ENCODE assay signal across 2 cellular contexts in the genomic region with DNA sequence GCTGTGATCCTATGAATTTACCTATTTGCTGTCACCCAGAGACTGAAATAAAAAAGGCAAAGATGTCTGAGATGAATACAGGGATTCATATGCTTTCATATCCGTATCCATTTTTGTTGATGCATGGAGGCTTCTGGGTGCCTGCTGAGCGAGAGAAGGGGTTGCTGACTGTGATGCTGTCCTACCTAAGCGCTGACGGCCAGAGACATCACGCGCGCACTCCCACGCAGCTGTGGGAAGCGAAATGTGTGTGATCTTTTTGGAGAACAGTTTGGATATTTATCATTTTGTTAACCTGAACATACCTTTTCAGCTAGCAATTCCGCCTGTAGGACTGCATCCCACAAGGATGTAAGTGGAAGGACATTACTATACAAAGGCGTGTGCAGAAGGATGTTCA.
TF ChIP-seq lines count a peak whose summit lies in the region.

No MANE protein-coding gene starts in this region.

TF ChIP-seq in A549, 52 proteins besides CTCF, POLR2A, EP300 and RAD21:
- TF ChIP-seq MYC (IDR thresholded peaks at IDR 0.05; ENCODE audit: borderline replicate concordance, low read length), result no peak
- no peak for TF ChIP-seq BHLHE40 (IDR thresholded peaks at IDR 0.05; ENCODE audit: low read depth, low read length)
- TF ChIP-seq ZFP36 (IDR thresholded peaks at IDR 0.05; ENCODE audit: borderline replicate concordance, partially characterized antibody), result no peak
- no peak for TF ChIP-seq JUNB (IDR thresholded peaks at IDR 0.05)
- TF ChIP-seq, protein P1, sequence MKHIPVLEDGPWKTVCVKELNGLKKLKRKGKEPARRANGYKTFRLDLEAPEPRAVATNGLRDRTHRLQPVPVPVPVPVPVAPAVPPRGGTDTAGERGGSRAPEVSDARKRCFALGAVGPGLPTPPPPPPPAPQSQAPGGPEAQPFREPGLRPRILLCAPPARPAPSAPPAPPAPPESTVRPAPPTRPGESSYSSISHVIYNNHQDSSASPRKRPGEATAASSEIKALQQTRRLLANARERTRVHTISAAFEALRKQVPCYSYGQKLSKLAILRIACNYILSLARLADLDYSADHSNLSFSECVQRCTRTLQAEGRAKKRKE (CRISPR knock-in tag; IDR thresholded peaks at IDR 0.05; ENCODE audit: low read depth), result no peak
- no peak for TF ChIP-seq ZNF302 (CRISPR knock-in tag; IDR thresholded peaks at IDR 0.05)
- no peak for TF ChIP-seq CHD4 (IDR thresholded peaks at IDR 0.05; ENCODE audit: borderline replicate concordance)
- no peak for TF ChIP-seq POLR2AphosphoS2 (conservative IDR thresholded peaks at IDR 0.05; ENCODE audit: low read length)
- no peak for TF ChIP-seq CBX2 (IDR thresholded peaks at IDR 0.05; ENCODE audit: borderline replicate concordance, low read depth)
- no peak for TF ChIP-seq HOXB5 (CRISPR knock-in tag; IDR thresholded peaks at IDR 0.05)
- no peak for TF ChIP-seq PHF8 (IDR thresholded peaks at IDR 0.05; ENCODE audit: borderline replicate concordance, low read depth)
- no peak for TF ChIP-seq FOSB (CRISPR knock-in tag; IDR thresholded peaks at IDR 0.05)
- no peak for TF ChIP-seq FOSL2 (IDR thresholded peaks at IDR 0.05)
- no peak for TF ChIP-seq FOSL2 (CRISPR knock-in tag; IDR thresholded peaks at IDR 0.05)
- no peak for TF ChIP-seq HOXA7 (CRISPR knock-in tag; IDR thresholded peaks at IDR 0.05)
- TF ChIP-seq CBX8 (IDR thresholded peaks at IDR 0.05), result no peak
- no peak for TF ChIP-seq MAZ (IDR thresholded peaks at IDR 0.05; ENCODE audit: borderline replicate concordance, low read depth, low read length)

TF ChIP-seq in IMR-90, 13 proteins besides CTCF, POLR2A, EP300 and RAD21:
- no peak for TF ChIP-seq CHD1 (IDR thresholded peaks at IDR 0.05; ENCODE audit: low read depth, low read length)
- TF ChIP-seq NFE2L2 (IDR thresholded peaks at IDR 0.05; ENCODE audit: low read depth, low read length), result no peak
- TF ChIP-seq, protein P2, sequence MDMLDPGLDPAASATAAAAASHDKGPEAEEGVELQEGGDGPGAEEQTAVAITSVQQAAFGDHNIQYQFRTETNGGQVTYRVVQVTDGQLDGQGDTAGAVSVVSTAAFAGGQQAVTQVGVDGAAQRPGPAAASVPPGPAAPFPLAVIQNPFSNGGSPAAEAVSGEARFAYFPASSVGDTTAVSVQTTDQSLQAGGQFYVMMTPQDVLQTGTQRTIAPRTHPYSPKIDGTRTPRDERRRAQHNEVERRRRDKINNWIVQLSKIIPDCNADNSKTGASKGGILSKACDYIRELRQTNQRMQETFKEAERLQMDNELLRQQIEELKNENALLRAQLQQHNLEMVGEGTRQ (IDR thresholded peaks at IDR 0.05; ENCODE audit: low read depth, low read length), result no peak
- TF ChIP-seq, protein P3, sequence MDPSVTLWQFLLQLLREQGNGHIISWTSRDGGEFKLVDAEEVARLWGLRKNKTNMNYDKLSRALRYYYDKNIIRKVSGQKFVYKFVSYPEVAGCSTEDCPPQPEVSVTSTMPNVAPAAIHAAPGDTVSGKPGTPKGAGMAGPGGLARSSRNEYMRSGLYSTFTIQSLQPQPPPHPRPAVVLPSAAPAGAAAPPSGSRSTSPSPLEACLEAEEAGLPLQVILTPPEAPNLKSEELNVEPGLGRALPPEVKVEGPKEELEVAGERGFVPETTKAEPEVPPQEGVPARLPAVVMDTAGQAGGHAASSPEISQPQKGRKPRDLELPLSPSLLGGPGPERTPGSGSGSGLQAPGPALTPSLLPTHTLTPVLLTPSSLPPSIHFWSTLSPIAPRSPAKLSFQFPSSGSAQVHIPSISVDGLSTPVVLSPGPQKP (IDR thresholded peaks at IDR 0.05; ENCODE audit: borderline replicate concordance, low read depth, low read length), result no peak
- no peak for TF ChIP-seq BHLHE40 (IDR thresholded peaks at IDR 0.05; ENCODE audit: low read depth, low read length)
- TF ChIP-seq MXI1 (IDR thresholded peaks at IDR 0.05; ENCODE audit: borderline replicate concordance, low read depth, low read length), result no peak
- no peak for TF ChIP-seq RFX5 (IDR thresholded peaks at IDR 0.05; ENCODE audit: low read depth, low read length)
- no peak for TF ChIP-seq SMC3 (IDR thresholded peaks at IDR 0.05; ENCODE audit: low read depth, low read length)
- TF ChIP-seq CEBPB (IDR thresholded peaks at IDR 0.05; ENCODE audit: low read depth, low read length), result no peak
- no peak for TF ChIP-seq FOS (IDR thresholded peaks at IDR 0.05; ENCODE audit: low read depth, low read length)
- no peak for TF ChIP-seq MAZ (IDR thresholded peaks at IDR 0.05; ENCODE audit: borderline replicate concordance, low read depth, low read length)
- TF ChIP-seq MAFK (IDR thresholded peaks at IDR 0.05; ENCODE audit: low read depth, low read length), result no peak
- TF ChIP-seq RCOR1 (IDR thresholded peaks at IDR 0.05; ENCODE audit: insufficient replicate concordance, low read length), result no peak
TF ChIP-seq in IMR-90: peak in this region for 0.
